Comparison of ENCODE assay signal across 1 cellular context in the genomic region with DNA sequence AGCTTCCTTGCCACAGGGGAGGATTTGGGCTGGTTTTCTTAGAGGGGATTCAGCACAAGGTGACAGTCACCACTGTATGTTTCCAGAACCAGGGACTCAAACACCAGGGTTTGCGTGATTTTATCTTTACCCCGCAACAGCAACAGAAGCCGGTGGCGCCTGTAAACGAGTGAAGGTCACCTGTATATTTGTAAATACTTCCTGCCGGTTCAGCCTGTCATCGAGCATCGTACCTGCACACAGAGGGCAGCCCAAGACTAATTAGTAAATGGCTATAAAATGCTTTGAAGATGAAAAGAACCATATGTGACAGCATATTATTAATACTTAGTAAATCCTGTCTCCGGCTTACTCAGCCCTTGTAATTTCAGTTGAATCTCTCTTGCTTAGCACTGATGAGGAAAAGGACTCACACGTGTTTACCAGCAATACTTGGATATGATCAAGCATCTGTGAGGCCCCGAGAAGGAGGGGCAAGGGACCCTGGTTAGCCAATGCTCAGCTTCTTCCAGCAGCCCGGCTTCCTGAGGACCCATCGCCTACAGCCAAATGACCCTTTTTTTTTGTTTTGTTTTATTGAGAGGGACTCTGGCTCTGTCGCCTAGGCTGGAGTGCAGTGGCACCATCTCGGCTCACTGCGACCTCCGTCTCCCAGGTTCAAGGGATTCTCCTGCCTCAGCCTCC.
TF ChIP-seq lines count a peak whose summit lies in the region.

No MANE protein-coding gene starts in this region.

TF ChIP-seq in GM23338, 12 proteins besides CTCF, POLR2A, EP300 and RAD21 (continued from another document):
- TF ChIP-seq JUNB (IDR thresholded peaks at IDR 0.05; ENCODE audit: unreplicated experiment), result no peak
- TF ChIP-seq NANOG (IDR thresholded peaks at IDR 0.05; ENCODE audit: borderline replicate concordance), result no peak
- no peak for TF ChIP-seq POLR2AphosphoS5 (IDR thresholded peaks at IDR 0.05; ENCODE audit: low read depth)
- no peak for TF ChIP-seq ZNF462 (CRISPR knock-in tag; IDR thresholded peaks at IDR 0.05)
- no peak for TF ChIP-seq ZNF114 (CRISPR knock-in tag; IDR thresholded peaks at IDR 0.05)
- no peak for TF ChIP-seq CREB1 (CRISPR knock-in tag; IDR thresholded peaks at IDR 0.05; ENCODE audit: low read depth)
- TF ChIP-seq, protein P1, sequence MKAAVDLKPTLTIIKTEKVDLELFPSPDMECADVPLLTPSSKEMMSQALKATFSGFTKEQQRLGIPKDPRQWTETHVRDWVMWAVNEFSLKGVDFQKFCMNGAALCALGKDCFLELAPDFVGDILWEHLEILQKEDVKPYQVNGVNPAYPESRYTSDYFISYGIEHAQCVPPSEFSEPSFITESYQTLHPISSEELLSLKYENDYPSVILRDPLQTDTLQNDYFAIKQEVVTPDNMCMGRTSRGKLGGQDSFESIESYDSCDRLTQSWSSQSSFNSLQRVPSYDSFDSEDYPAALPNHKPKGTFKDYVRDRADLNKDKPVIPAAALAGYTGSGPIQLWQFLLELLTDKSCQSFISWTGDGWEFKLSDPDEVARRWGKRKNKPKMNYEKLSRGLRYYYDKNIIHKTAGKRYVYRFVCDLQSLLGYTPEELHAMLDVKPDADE (IDR thresholded peaks at IDR 0.05), result no peak
- TF ChIP-seq EZH2 (IDR thresholded peaks at IDR 0.05; ENCODE audit: low read depth, unreplicated experiment), result no peak
- no peak for TF ChIP-seq ZNF331 (CRISPR knock-in tag; IDR thresholded peaks at IDR 0.05; ENCODE audit: low read depth)
